ENCODE assay signal across 13 cellular contexts in genomic region chr2:167048829-167049228, GRCh38.
A peak's percentile ranks its signal among the peaks of the same experiment; 100 is the strongest.
DNase-seq lines count a peak whose midpoint lies in the region; ATAC-seq and TF ChIP-seq lines count a peak whose summit lies in the region.
"Had no signal": no experiment of that assay in that cellular context is flagged by ENCODE, and none has a peak within 500 bp of the region (broad histone marks: within the 10 kb centered on the region; RNA-seq: fewer than 3 reads in every experiment).

No MANE protein-coding gene starts in this region.

- H2BK120ac ChIP-seq in IMR-90 (ENCODE audit: low read depth, low read length) (no peak overlapping the region), neuronal stem cell (ENCODE audit: low read depth, low read length) (no peak overlapping the region)

- no peak overlapping the region for H2BK15ac ChIP-seq in IMR-90 (ENCODE audit: low read depth, low read length)
- H2BK15ac ChIP-seq in neuronal stem cell (ENCODE audit: low read length) = no peak overlapping the region

- H3K79me1 ChIP-seq in IMR-90 (ENCODE audit: low read depth in 1 of 2, low read length in 2 of 2) (no peaks in the 10 kb centered on the region), neuronal stem cell (ENCODE audit: low read depth, low read length) (no peaks in the 10 kb centered on the region)

- H3K27me3 ChIP-seq in IMR-90 (ENCODE audit: control insufficient read depth, insufficient read depth, low read length) (no peaks in the 10 kb centered on the region), neuronal stem cell (ENCODE audit: control insufficient read depth in 3 of 3, insufficient read depth in 3 of 3, low read depth in 1 of 3, low read length in 3 of 3) (no peaks in the 10 kb centered on the region), right cardiac atrium (ENCODE audit: control insufficient read depth, insufficient read depth) (no peaks in the 10 kb centered on the region)
- H3K27me3 ChIP-seq: Peyer's patch had no signal

- H3K56ac ChIP-seq in IMR-90 (ENCODE audit: extremely low read depth, insufficient read depth, low read length) = no peak overlapping the region

- DNase-seq in IMR-90 (peak; percentile 1), SK-MEL-5 (ENCODE audit: low read depth, low spot score) (peak; percentile 44), iPS DF 19.7 (ENCODE audit: low read depth, low spot score) (peak; percentile 2), neuronal stem cell (ENCODE audit: low spot score) (no peak), right cardiac atrium (no peak), NCI-H510A (lab: John Stamatoyannopoulos, UW) (no peak)
- DNase-seq: HCEC 1CT, NCI-H187 treated with DMSO at 0.1 percent for 48 hours, NCI-H2171, Peyer's patch had no signal

- H3K27ac ChIP-seq in IMR-90 (ENCODE audit: insufficient read depth, low read length) = no peak overlapping the region
- H3K27ac ChIP-seq in neuronal stem cell (replicated peaks; ENCODE audit: low read length) = no peak overlapping the region
- H3K27ac ChIP-seq in right cardiac atrium (ENCODE audit: low read length) = no peak overlapping the region
- H3K27ac ChIP-seq: C4-2B, Peyer's patch had no signal

- in situ Hi-C loops in IMR-90 (cut with MboI; ENCODE audit: low sequenced_read_pairs) = no loop called here
- in situ Hi-C loops in SK-MEL-5 (cut with HindIII; ENCODE audit: low pct_unique_long_range_greater_than_20kb, low sequenced_read_pairs) = no loop called here

- H3K14ac ChIP-seq in IMR-90 (replicated peaks; ENCODE audit: low read depth, low read length) (no peak overlapping the region), neuronal stem cell (ENCODE audit: low read length) (no peak overlapping the region)

- H4K20me1 ChIP-seq in IMR-90 (ENCODE audit: insufficient read depth, low read length) = no peaks in the 10 kb centered on the region

- H2AK5ac ChIP-seq in IMR-90 (ENCODE audit: low read depth, low read length) = no peak overlapping the region
- no peak overlapping the region for H2AK5ac ChIP-seq in neuronal stem cell (ENCODE audit: low read depth, low read length)

- H3K36me3 ChIP-seq in IMR-90 (ENCODE audit: control insufficient read depth, insufficient read depth, low read length) (no peaks in the 10 kb centered on the region), neuronal stem cell (replicated peaks in 1 of 2; ENCODE audit: control insufficient read depth in 2 of 2, insufficient read depth in 2 of 2, low read length in 2 of 2) (no peaks in the 10 kb centered on the region)
- H3K36me3 ChIP-seq: Peyer's patch had no signal

- no peak overlapping the region for H4K8ac ChIP-seq in IMR-90 (ENCODE audit: low read depth in 2 of 2, low read length in 2 of 2)
- no peak overlapping the region for H4K8ac ChIP-seq in neuronal stem cell (ENCODE audit: low read depth, low read length)

- H3K4me1 ChIP-seq in IMR-90 (ENCODE audit: control insufficient read depth, insufficient read depth, low read length) (no peaks in the 10 kb centered on the region), neuronal stem cell (ENCODE audit: control insufficient read depth in 2 of 2, insufficient read depth in 1 of 2, low read depth in 1 of 2, low read length in 2 of 2) (no peaks in the 10 kb centered on the region), right cardiac atrium (ENCODE audit: control insufficient read depth, insufficient read depth, low read length) (no peaks in the 10 kb centered on the region)
- H3K4me1 ChIP-seq: Peyer's patch had no signal

- H3K4me2 ChIP-seq in IMR-90 (ENCODE audit: low read depth, low read length) (no peak overlapping the region), neuronal stem cell (ENCODE audit: insufficient read depth, low read length, poor library complexity, severe bottlenecking) (no peak overlapping the region)

- H2AFZ ChIP-seq in IMR-90 (replicated peaks; ENCODE audit: low read length, poor library complexity) (no peak overlapping the region), neuronal stem cell (ENCODE audit: low read length) (peak overlapping the region; percentile 53)

- BruUV-seq in IMR-90 (replicated peaks; lab: Mats Ljungman, UMichigan) = no TSS peak

- H3K9me3 ChIP-seq in IMR-90 (ENCODE audit: control insufficient read depth, insufficient read depth, low read length) = no peaks in the 10 kb centered on the region
- H3K9me3 ChIP-seq in neuronal stem cell (replicated peaks in 1 of 2; ENCODE audit: control insufficient read depth in 2 of 2, insufficient read depth in 1 of 2, low read depth in 1 of 2, low read length in 2 of 2) = no peaks in the 10 kb centered on the region
- no peaks in the 10 kb centered on the region for H3K9me3 ChIP-seq in right cardiac atrium (ENCODE audit: control insufficient read depth, low read length)
- H3K9me3 ChIP-seq: Peyer's patch had no signal

- H2BK12ac ChIP-seq in neuronal stem cell (ENCODE audit: low read length) = no peak overlapping the region

- intact Hi-C loops in IMR-90 (cut with micrococcal nuclease) = no loop called here
- intact Hi-C loops in right cardiac atrium (cut with DNase I) = no loop called here

- H3K4ac ChIP-seq in IMR-90 (ENCODE audit: low read depth, low read length) (no peak overlapping the region), neuronal stem cell (ENCODE audit: low read length) (no peak overlapping the region)

- no peak for TF ChIP-seq CTCF in IMR-90 (conservative IDR thresholded peaks at IDR 0.05; ENCODE audit: low read depth, low read length)

- no peak for TF ChIP-seq RAD21 in IMR-90 (IDR thresholded peaks at IDR 0.05; ENCODE audit: low read length)

- no peak overlapping the region for H2AK9ac ChIP-seq in IMR-90 (replicated peaks; ENCODE audit: low read depth, low read length, poor library complexity)

- H3K23ac ChIP-seq in IMR-90 (ENCODE audit: low read depth, low read length) (no peak overlapping the region), neuronal stem cell (ENCODE audit: low read depth, low read length, poor library complexity) (no peak overlapping the region)

- no peak overlapping the region; the same call in 1 of the 2 replicates for H2BK20ac ChIP-seq in IMR-90 (ENCODE audit: low read depth, low read length)

- dilution Hi-C loops in IMR-90 (cut with HindIII; ENCODE audit: low sequenced_read_pairs, unreplicated experiment) = no loop called here

- H3K18ac ChIP-seq in IMR-90 (ENCODE audit: low read depth, low read length) (no peak overlapping the region), neuronal stem cell (ENCODE audit: low read length) (no peak overlapping the region)

- no peak overlapping the region for H2BK5ac ChIP-seq in IMR-90 (ENCODE audit: low read depth, low read length, poor library complexity, severe bottlenecking)
- no peak overlapping the region for H2BK5ac ChIP-seq in neuronal stem cell (ENCODE audit: low read length)

- no peak overlapping the region for H3K9ac ChIP-seq in IMR-90 (ENCODE audit: low read depth, low read length)
- H3K9ac ChIP-seq in neuronal stem cell (ENCODE audit: low read depth, low read length, poor library complexity) = no peak overlapping the region

- CTCF ChIA-PET in IMR-90 (lab: Yijun Ruan, JAX) = interaction anchor here (0.6 to 0.7 kb wide), 4 partner anchors 104 to 1110 kb away, joined by 3 read pairs; no protein-coding TSS in a partner anchor

- TF ChIP-seq POLR2A in IMR-90 (IDR thresholded peaks at IDR 0.05; ENCODE audit: low read depth, low read length) = no peak

- H3K9me1 ChIP-seq in IMR-90 (ENCODE audit: insufficient read depth, low read length) = no peaks in the 10 kb centered on the region

- no peak overlapping the region for H4K5ac ChIP-seq in IMR-90 (ENCODE audit: low read depth, low read length)

- POLR2A ChIA-PET in IMR-90 (lab: Charles Lee; ENCODE audit: unreplicated experiment) = no interaction called here

- ATAC-seq in IMR-90 (ENCODE audit: low read depth) (no peak), right cardiac atrium (no peak), GM19328 (IDR thresholded peaks at IDR 0.05; ENCODE audit: unreplicated experiment) (no peak)
- ATAC-seq: Right ventricle myocardium inferior had no signal

- no peak overlapping the region for H4K91ac ChIP-seq in IMR-90 (ENCODE audit: insufficient read depth, low read depth, low read length)
- H4K91ac ChIP-seq in neuronal stem cell (ENCODE audit: low read depth, low read length, poor library complexity) = no peak overlapping the region

- no peak overlapping the region for H3K4me3 ChIP-seq in IMR-90 (ENCODE audit: insufficient read depth, low read depth, low read length)
- H3K4me3 ChIP-seq in neuronal stem cell (ENCODE audit: low read length in 2 of 2) = no peak overlapping the region
- H3K4me3 ChIP-seq in right cardiac atrium (ENCODE audit: low read length) = no peak overlapping the region
- H3K4me3 ChIP-seq: Peyer's patch had no signal

TF ChIP-seq in IMR-90, 13 proteins besides CTCF, POLR2A, EP300 and RAD21 (continues in another document):
- TF ChIP-seq MAZ (IDR thresholded peaks at IDR 0.05; ENCODE audit: borderline replicate concordance, low read depth, low read length) (no peak), NFE2L2 (IDR thresholded peaks at IDR 0.05; ENCODE audit: low read depth, low read length) (no peak), BHLHE40 (IDR thresholded peaks at IDR 0.05; ENCODE audit: low read depth, low read length) (no peak), FOS (IDR thresholded peaks at IDR 0.05; ENCODE audit: low read depth, low read length) (no peak), CEBPB (IDR thresholded peaks at IDR 0.05; ENCODE audit: low read depth, low read length) (no peak), RFX5 (IDR thresholded peaks at IDR 0.05; ENCODE audit: low read depth, low read length) (no peak), ELK1 (IDR thresholded peaks at IDR 0.05; ENCODE audit: borderline replicate concordance, low read depth, low read length) (no peak), CHD1 (IDR thresholded peaks at IDR 0.05; ENCODE audit: low read depth, low read length) (no peak), RCOR1 (IDR thresholded peaks at IDR 0.05; ENCODE audit: insufficient replicate concordance, low read length) (no peak), SMC3 (IDR thresholded peaks at IDR 0.05; ENCODE audit: low read depth, low read length) (no peak), MAFK (IDR thresholded peaks at IDR 0.05; ENCODE audit: low read depth, low read length) (no peak), MXI1 (IDR thresholded peaks at IDR 0.05; ENCODE audit: borderline replicate concordance, low read depth, low read length) (no peak)

Comparison
In these comparisons a context has a peak if more than half of its experiments do, and no peak if none do; other contexts are left out.
1. DNase-seq: peak in IMR-90 (single experiment), SK-MEL-5 (single experiment) and iPS DF 19.7 (single experiment); none in neuronal stem cell (single experiment), right cardiac atrium (0 of 3) and NCI-H510A (single experiment).